In the genomic region with DNA sequence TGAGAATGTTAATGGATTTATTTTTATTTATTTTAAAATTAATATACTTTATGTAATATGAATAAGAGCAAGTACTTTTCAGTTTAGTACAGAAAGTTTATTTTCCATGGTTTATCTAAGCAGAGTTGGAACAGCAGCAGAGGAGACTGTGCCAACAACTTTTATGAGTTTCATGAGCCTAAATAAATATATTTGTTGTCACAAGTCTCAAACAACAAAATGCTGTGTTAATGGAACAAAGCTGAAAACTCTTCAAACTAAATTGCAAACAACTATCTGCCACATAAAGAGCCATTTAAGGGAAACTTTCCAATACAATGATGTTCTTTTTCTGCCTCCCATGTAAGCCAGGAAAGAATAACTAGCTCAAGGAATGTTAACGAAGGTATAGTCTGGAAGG, we compare ENCODE assay signal across 20 cellular contexts.
"Had no signal": no experiment of that assay in that cellular context is flagged by ENCODE, and none has a peak within 500 bp of the region (broad histone marks: within the 10 kb centered on the region; RNA-seq: fewer than 3 reads in every experiment).

No MANE protein-coding gene starts in this region.

- DNase-seq: effector memory CD4-positive, alpha-beta T cell; esophagus squamous epithelium; heart right ventricle; hypothalamus; kidney glomerular epithelial cell; mammary epithelial cell; natural killer cell; psoas muscle; retina; right lobe of liver; stimulated activated CD4-positive, alpha-beta T cell treated with anti-CD3 and anti-CD28 coated beads, Interleukin-4, amount 100 ng/mL, for 1 hour; stimulated activated CD8-positive, alpha-beta memory T cell treated with anti-CD3 and anti-CD28 coated beads, Interleukin-4, amount 100 ng/mL, for 48 hours; stimulated activated naive CD8-positive, alpha-beta T cell treated with anti-CD3 and anti-CD28 coated beads, Interleukin-15, Interleukin-2, amounts not matched to agents 100 U/mL and 50 U/mL, for 24 hours; tibial artery; upper lobe of left lung; uterus had no signal

- ATAC-seq: heart right ventricle; left lobe of liver; natural killer cell; right lobe of liver; stimulated activated effector memory CD8-positive, alpha-beta T cell treated with anti-CD3 and anti-CD28 coated beads, Interleukin-12 subunit alpha, Interleukin-12 subunit beta, amount 100 ng/mL, for 72 hours; stimulated activated naive CD8-positive, alpha-beta T cell treated with anti-CD3 and anti-CD28 coated beads, Interleukin-15, Interleukin-2, amounts not matched to agents 100 U/mL and 50 U/mL, for 24 hours had no signal

- H3K36me3 ChIP-seq: esophagus squamous epithelium, heart right ventricle, right lobe of liver, suprapubic skin, tibial artery, upper lobe of left lung, uterus had no signal

- H3K4me1 ChIP-seq: esophagus squamous epithelium, parathyroid adenoma, psoas muscle, right lobe of liver, suprapubic skin, tibial artery, upper lobe of left lung, uterus had no signal

- H3K4me1 Mint-ChIP-seq: natural killer cell; stimulated activated effector memory CD8-positive, alpha-beta T cell treated with anti-CD3 and anti-CD28 coated beads, Interleukin-12 subunit alpha, Interleukin-12 subunit beta, amount 100 ng/mL, for 72 hours had no signal

- H3K9ac ChIP-seq: parathyroid adenoma had no signal

- H3K9me3 ChIP-seq: psoas muscle, right lobe of liver, tibial artery, uterus had no signal

- H3K27ac ChIP-seq: esophagus squamous epithelium, heart right ventricle, parathyroid adenoma, psoas muscle, right lobe of liver, suprapubic skin, tibial artery, upper lobe of left lung, uterus had no signal

- H3K4me3 Mint-ChIP-seq: natural killer cell; stimulated activated effector memory CD8-positive, alpha-beta T cell treated with anti-CD3 and anti-CD28 coated beads, Interleukin-12 subunit alpha, Interleukin-12 subunit beta, amount 100 ng/mL, for 72 hours had no signal

- H2AFZ ChIP-seq: parathyroid adenoma had no signal

- H3K27me3 ChIP-seq: esophagus squamous epithelium, heart right ventricle, right lobe of liver, suprapubic skin, tibial artery, upper lobe of left lung, uterus had no signal

- H3K4me3 ChIP-seq: esophagus squamous epithelium, heart right ventricle, psoas muscle, right lobe of liver, suprapubic skin, tibial artery, upper lobe of left lung, uterus had no signal

- H3K36me3 Mint-ChIP-seq: natural killer cell; stimulated activated effector memory CD8-positive, alpha-beta T cell treated with anti-CD3 and anti-CD28 coated beads, Interleukin-12 subunit alpha, Interleukin-12 subunit beta, amount 100 ng/mL, for 72 hours had no signal

- H3K27ac Mint-ChIP-seq: natural killer cell; stimulated activated effector memory CD8-positive, alpha-beta T cell treated with anti-CD3 and anti-CD28 coated beads, Interleukin-12 subunit alpha, Interleukin-12 subunit beta, amount 100 ng/mL, for 72 hours had no signal
